8 cellular contexts compared by ENCODE assay signal in the genomic region with DNA sequence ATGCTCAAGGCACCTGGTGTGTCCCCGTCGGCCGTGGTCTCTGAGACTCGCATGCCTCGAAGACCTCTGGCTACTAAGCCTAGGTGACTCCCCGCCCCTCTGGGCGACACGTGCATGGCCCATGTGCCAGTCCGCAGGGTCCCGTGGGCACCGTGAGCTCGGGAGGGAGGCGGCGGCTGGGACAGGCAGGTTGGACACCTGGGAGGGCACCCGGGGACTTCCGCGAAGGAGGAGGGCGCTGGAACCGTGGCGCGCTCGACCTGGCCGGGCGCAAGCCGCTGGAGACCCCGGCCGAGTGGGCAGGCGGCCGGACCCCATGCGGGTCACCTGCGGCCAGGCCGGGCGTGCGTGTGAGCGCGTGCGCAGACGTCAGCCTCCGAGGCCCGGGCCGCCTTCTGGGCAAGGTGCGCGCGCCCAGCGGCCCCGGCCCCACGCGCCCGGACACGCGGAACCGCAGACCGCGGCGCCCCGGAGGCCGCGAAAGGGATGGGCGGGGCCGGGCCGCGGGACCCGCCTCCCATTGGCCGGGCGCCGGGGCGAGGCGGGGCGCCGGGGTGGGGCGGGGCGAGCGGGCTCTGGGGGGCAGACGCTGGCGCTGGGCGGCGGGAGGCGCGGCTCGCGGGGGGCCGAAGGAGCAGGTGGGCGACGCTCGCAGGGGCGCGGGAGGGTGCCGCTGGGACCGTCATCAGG. TPM values are rescaled to one million over a fixed set of nuclear protein-coding genes. Genes with fewer than 3 reads are reported as not detected.
DNase-seq lines count a peak whose midpoint lies in the region; ATAC-seq and TF ChIP-seq lines count a peak whose summit lies in the region.

No MANE protein-coding gene starts in this region.

- H3K36me3 Mint-ChIP-seq in activated T-helper 17 cell treated with anti-CD3 and anti-CD28 coated beads, Interleukin-2, amount 50 U/mL, for 72 hours (ENCODE audit: low read depth), result no peaks in the 10 kb centered on the region
- H3K36me3 Mint-ChIP-seq in nephron (ENCODE audit: low read depth), result no peaks in the 10 kb centered on the region

- H3K4me1 Mint-ChIP-seq in activated T-helper 17 cell treated with anti-CD3 and anti-CD28 coated beads, Interleukin-2, amount 50 U/mL, for 72 hours, result no peaks in the 10 kb centered on the region
- peaks cover 14% of the 10 kb centered on the region for H3K4me1 Mint-ChIP-seq in nephron

- no peaks in the 10 kb centered on the region for H3K9me3 Mint-ChIP-seq in activated T-helper 17 cell treated with anti-CD3 and anti-CD28 coated beads, Interleukin-2, amount 50 U/mL, for 72 hours
- H3K9me3 Mint-ChIP-seq in nephron, result no peaks in the 10 kb centered on the region

- ATAC-seq in GM19035 (IDR thresholded peaks at IDR 0.05; ENCODE audit: unreplicated experiment), result peak; percentile 76
- ATAC-seq in activated T-helper 17 cell treated with anti-CD3 and anti-CD28 coated beads, Interleukin-2, amount 50 U/mL, for 72 hours (replicated peaks), result peak; percentile 90
- ATAC-seq in stimulated activated naive CD8-positive, alpha-beta T cell treated with anti-CD3 and anti-CD28 coated beads, Interleukin-15, Interleukin-2, amounts not matched to agents 100 U/mL and 50 U/mL, for 24 hours, result peak; percentile 87

- peak; percentile 63 for DNase-seq in 8988T
- DNase-seq in NOMO-1 treated with dmso at 0.1 percent for 144 hours (lab: John Stamatoyannopoulos, UW; ENCODE audit: unreplicated experiment), result peak; percentile 57
- DNase-seq in fibroblast of villous mesenchyme (ENCODE audit: low read depth), result peak; percentile 35
- DNase-seq in stimulated activated naive CD8-positive, alpha-beta T cell treated with anti-CD3 and anti-CD28 coated beads, Interleukin-15, Interleukin-2, amounts not matched to agents 100 U/mL and 50 U/mL, for 24 hours, result peak; percentile 83
- DNase-seq in HT-29 (ENCODE audit: low spot score), result no peak

- H3K27ac Mint-ChIP-seq in activated T-helper 17 cell treated with anti-CD3 and anti-CD28 coated beads, Interleukin-2, amount 50 U/mL, for 72 hours, result no peak overlapping the region
- H3K27ac Mint-ChIP-seq in nephron, result no peak overlapping the region

- TF ChIP-seq CTCF in fibroblast of villous mesenchyme (IDR thresholded peaks at IDR 0.05; ENCODE audit: insufficient read depth, low read depth, low read length), result no peak
- no peak for TF ChIP-seq CTCF in nephron (IDR thresholded peaks at IDR 0.05; ENCODE audit: unreplicated experiment in 3 of 3)

- H3K4me3 Mint-ChIP-seq in activated T-helper 17 cell treated with anti-CD3 and anti-CD28 coated beads, Interleukin-2, amount 50 U/mL, for 72 hours, result peak overlapping the region; percentile 48
- peak overlapping the region; percentile 75 to 80 (median 77) for H3K4me3 Mint-ChIP-seq in nephron

- peaks cover 22% of the 10 kb centered on the region for H3K27me3 Mint-ChIP-seq in activated T-helper 17 cell treated with anti-CD3 and anti-CD28 coated beads, Interleukin-2, amount 50 U/mL, for 72 hours
- H3K27me3 Mint-ChIP-seq in nephron (ENCODE audit: low read depth), result peaks cover 68% of the 10 kb centered on the region

- peak overlapping the region; percentile 69 for H3K4me3 ChIP-seq in fibroblast of villous mesenchyme (ENCODE audit: low read depth, low read length)

RNA-seq across cellular contexts. Expression of a gene that starts 0.6 kb away (rescaled TPM):
- under 1 TPM in 1 of 2 donors, not detected in 1; 0.37 TPM for total RNA-seq in activated T-helper 17 cell treated with anti-CD3 and anti-CD28 coated beads, Interleukin-2, amount 50 U/mL, for 72 hours
- under 0.01 TPM in 1 of 2 replicates, not detected in the other for total RNA-seq in fibroblast of villous mesenchyme
- total RNA-seq in HT-29 (2014; rRNA removed; shearing (Covaris generic)), result 0.05 TPM in 1 of 2 replicates, not detected in the other
